ENCODE assay signal across 9 cellular contexts in genomic region chr7:17408245-17408903, GRCh38.
DNase-seq lines count a peak whose midpoint lies in the region; ATAC-seq and TF ChIP-seq lines count a peak whose summit lies in the region.
"Had no signal": no experiment of that assay in that cellular context is flagged by ENCODE, and none has a peak within 500 bp of the region (broad histone marks: within the 10 kb centered on the region; RNA-seq: fewer than 3 reads in every experiment).

No MANE protein-coding gene starts in this region.

- no peak overlapping the region for H3K27ac Mint-ChIP-seq in natural killer cell treated with Interleukin-12 subunit alpha and Interleukin-12 subunit beta and Interleukin-15 and Interleukin-18, amount 100 ng/mL, for 72 hours

- H3K4me1 Mint-ChIP-seq in natural killer cell treated with Interleukin-12 subunit alpha and Interleukin-12 subunit beta and Interleukin-15 and Interleukin-18, amount 100 ng/mL, for 72 hours (ENCODE audit: low read depth in 2 of 2) = no peaks in the 10 kb centered on the region

- H3K4me3 Mint-ChIP-seq in natural killer cell treated with Interleukin-12 subunit alpha and Interleukin-12 subunit beta and Interleukin-15 and Interleukin-18, amount 100 ng/mL, for 72 hours = no peak overlapping the region

- no peak for TF ChIP-seq EP300 in esophagus muscularis mucosa (IDR thresholded peaks at IDR 0.05)

- H3K4me1 ChIP-seq in esophagus squamous epithelium = peaks cover 0 to 17% (median 3%) of the 10 kb centered on the region in 3 donors
- peaks cover 0 to 18% (median 4%) of the 10 kb centered on the region in 4 donors for H3K4me1 ChIP-seq in esophagus muscularis mucosa
- H3K4me1 ChIP-seq: prostate gland had no signal

- H3K36me3 ChIP-seq in esophagus squamous epithelium (no peaks in the 10 kb centered on the region), esophagus muscularis mucosa (no peaks in the 10 kb centered on the region)
- H3K36me3 ChIP-seq: prostate gland had no signal

- H3K9me3 ChIP-seq in esophagus squamous epithelium = no peaks in the 10 kb centered on the region
- H3K9me3 ChIP-seq in esophagus muscularis mucosa = no peaks in the 10 kb centered on the region
- H3K9me3 ChIP-seq: prostate gland had no signal

- WGBS in esophagus squamous epithelium, 2 donors = 11 to 23% methylated on average over 5 of the region's 5 CpGs
- 59% methylated on average over 5 of the region's 5 CpGs for WGBS in esophagus muscularis mucosa

- TF ChIP-seq POLR2A in esophagus squamous epithelium (IDR thresholded peaks at IDR 0.05) (no peak), esophagus muscularis mucosa (IDR thresholded peaks at IDR 0.05; ENCODE audit: low read depth) (no peak)

- TF ChIP-seq CTCF in esophagus squamous epithelium (IDR thresholded peaks at IDR 0.05) (no peak), GM20000 (IDR thresholded peaks at IDR 0.05; ENCODE audit: extremely low read depth, missing control alignments) (no peak), esophagus muscularis mucosa (IDR thresholded peaks at IDR 0.05) (no peak)

- peaks cover 0 to 6% of the 10 kb centered on the region in 2 donors for H3K27me3 Mint-ChIP-seq in natural killer cell treated with Interleukin-12 subunit alpha and Interleukin-12 subunit beta and Interleukin-15 and Interleukin-18, amount 100 ng/mL, for 72 hours

- H3K4me3 ChIP-seq in esophagus squamous epithelium (no peak overlapping the region), esophagus muscularis mucosa (no peak overlapping the region)
- H3K4me3 ChIP-seq: prostate gland had no signal

- H3K36me3 Mint-ChIP-seq in natural killer cell treated with Interleukin-12 subunit alpha and Interleukin-12 subunit beta and Interleukin-15 and Interleukin-18, amount 100 ng/mL, for 72 hours = no peaks in the 10 kb centered on the region

- DNase-seq in GM03348 (ENCODE audit: low spot score) = peak; percentile 55
- peak; percentile 96 for DNase-seq in RPMI7951 (ENCODE audit: low read depth)
- no peak for DNase-seq in esophagus squamous epithelium (lab: John Stamatoyannopoulos, UW)
- peak; percentile 81 for DNase-seq in posterior vena cava (ENCODE audit: low spot score)
- no peak for DNase-seq in GM20000 (ENCODE audit: low spot score)
- no peak for DNase-seq in esophagus muscularis mucosa (ENCODE audit: extremely low spot score)
- DNase-seq in natural killer cell treated with Interleukin-12 subunit alpha and Interleukin-12 subunit beta and Interleukin-15 and Interleukin-18, amount 100 ng/mL, for 72 hours (ENCODE audit: low spot score) = no peak

- no peaks in the 10 kb centered on the region for H3K9me3 Mint-ChIP-seq in natural killer cell treated with Interleukin-12 subunit alpha and Interleukin-12 subunit beta and Interleukin-15 and Interleukin-18, amount 100 ng/mL, for 72 hours

- no peak for ATAC-seq in HG03135 (IDR thresholded peaks at IDR 0.05; ENCODE audit: unreplicated experiment)
- no peak for ATAC-seq in natural killer cell treated with Interleukin-12 subunit alpha and Interleukin-12 subunit beta and Interleukin-15 and Interleukin-18, amount 100 ng/mL, for 72 hours

- H3K27ac ChIP-seq in esophagus squamous epithelium (peak overlapping the region in 3 of 4 donors; percentile 0 to 61 (median 50)), esophagus muscularis mucosa (replicated peaks in 1 of 4) (peak overlapping the region in 2 of 4 donors; percentile 0 to 6)
- H3K27ac ChIP-seq: prostate gland had no signal

- H3K27me3 ChIP-seq in esophagus squamous epithelium (no peaks in the 10 kb centered on the region), esophagus muscularis mucosa (no peaks in the 10 kb centered on the region)

- intact Hi-C loops in esophagus squamous epithelium (cut with DNase I) (no loop called here), posterior vena cava (cut with DNase I) (no loop called here), esophagus muscularis mucosa (cut with DNase I) (no loop called here)

Comparison
In these comparisons a context has a peak if more than half of its experiments do, and no peak if none do; other contexts are left out.
1. DNase-seq: peak in GM03348 (single experiment), RPMI7951 (single experiment) and posterior vena cava (single experiment); none in esophagus squamous epithelium (single experiment), GM20000 (single experiment), esophagus muscularis mucosa (single experiment) and natural killer cell treated with Interleukin-12 subunit alpha and Interleukin-12 subunit beta and Interleukin-15 and Interleukin-18, amount 100 ng/mL, for 72 hours (single experiment).